30 cellular contexts compared by ENCODE assay signal in the genomic region with DNA sequence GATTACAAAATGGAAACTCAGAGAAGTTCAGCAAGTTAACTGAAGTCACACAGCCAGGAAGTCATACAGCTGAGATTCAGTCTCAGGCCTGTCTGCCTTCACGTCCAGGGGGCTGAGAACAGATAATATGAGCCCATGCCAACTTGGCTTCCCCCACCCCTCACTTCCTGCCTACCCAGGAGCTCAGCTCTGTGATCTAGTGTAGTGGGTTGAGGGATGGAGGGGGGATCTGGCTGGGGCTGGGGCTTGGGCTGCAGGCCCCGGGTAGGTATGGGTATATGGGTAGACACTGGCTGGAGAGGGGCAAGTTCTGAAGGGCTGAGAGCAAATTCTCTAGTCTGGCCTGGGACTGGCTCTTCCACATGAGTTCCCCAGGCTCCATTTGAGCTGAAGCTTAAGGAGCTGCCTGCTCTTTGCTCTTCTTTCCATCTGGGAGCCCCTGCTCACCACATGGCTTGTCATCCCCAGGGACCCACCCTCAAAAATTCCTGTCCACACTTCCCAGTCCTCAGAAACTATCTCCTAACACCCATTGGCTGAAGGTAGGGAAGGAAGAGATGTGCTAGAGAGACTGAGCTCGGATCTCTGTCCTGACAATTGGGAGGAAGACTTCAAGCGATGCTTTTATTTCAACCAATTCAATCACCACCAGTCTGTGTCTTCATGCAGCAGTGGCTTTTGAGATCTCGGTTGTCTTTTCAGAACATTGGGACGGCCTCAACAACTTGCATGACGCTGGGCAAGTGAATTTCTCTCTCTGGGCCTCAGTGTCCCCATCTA. TPM values are rescaled to one million over a fixed set of nuclear protein-coding genes. Genes with fewer than 3 reads are reported as not detected.
DNase-seq lines count a peak whose midpoint lies in the region; ATAC-seq, FAIRE-seq and TF ChIP-seq lines count a peak whose summit lies in the region.
"Had no signal": no experiment of that assay in that cellular context is flagged by ENCODE, and none has a peak within 500 bp of the region (broad histone marks: within the 10 kb centered on the region; RNA-seq: fewer than 3 reads in every experiment).

No MANE protein-coding gene starts in this region.

- no peak for TF ChIP-seq RAD21 in HepG2 (CRISPR knock-in tag; IDR thresholded peaks at IDR 0.05)

- FAIRE-seq in HepG2 (lab: Jason Lieb, UNC): no peak
- FAIRE-seq: A549, GM12892 had no signal

- no peak overlapping the region for H2AFZ ChIP-seq in HepG2 (ENCODE audit: low read length)
- H2AFZ ChIP-seq: GM23248 had no signal

- POLR2A ChIA-PET in HepG2 (lab: Yijun Ruan, JAX): no interaction called here

- no peak for TF ChIP-seq EP300 in HepG2 (IDR thresholded peaks at IDR 0.05; ENCODE audit: low read depth in 2 of 2, low read length in 2 of 2)
- no peak for TF ChIP-seq EP300 in HepG2 (CRISPR knock-in tag; IDR thresholded peaks at IDR 0.05; ENCODE audit: borderline replicate concordance)

- no peak overlapping the region for H3K4me2 ChIP-seq in HepG2 (ENCODE audit: low read depth, low read length)
- H3K4me2 ChIP-seq: A549 had no signal

- CTCF ChIA-PET in HepG2 (lab: Yijun Ruan, JAX; ENCODE audit: low intra/inter-chr PET ratio, low total read pairs): no interaction called here

- H4K20me1 ChIP-seq in HepG2 (ENCODE audit: insufficient read depth, low read length): no peaks in the 10 kb centered on the region; the same call in 1 of the 2 replicates

- H3K79me2 ChIP-seq in HepG2 (ENCODE audit: insufficient read depth, low read length): no peaks in the 10 kb centered on the region

- H3K4me3 ChIP-seq in coronary artery (no peak overlapping the region), HepG2 (replicated peaks in 1 of 3; ENCODE audit: insufficient read depth in 1 of 3, low read depth in 2 of 3, low read length in 3 of 3) (no peak overlapping the region), upper lobe of right lung (no peak overlapping the region)
- H3K4me3 ChIP-seq: A549, GM23248, SJCRH30, thoracic aorta had no signal

- peak; percentile 32 for DNase-seq in activated CD8-positive, alpha-beta memory T cell treated with anti-CD3 and anti-CD28 coated beads for 24 hours
- DNase-seq in activated CD8-positive, alpha-beta memory T cell treated with anti-CD3 and anti-CD28 coated beads, Interleukin-2, amount 50 U/mL, for 4 hours: no peak
- DNase-seq in coronary artery (ENCODE audit: low spot score) (peak; percentile 43), HepG2 (ENCODE audit: low spot score) (no peak), upper lobe of right lung (peak; percentile 20), activated T-cell treated with anti-CD3 and anti-CD28 coated beads for 4 hours (no peak), iPS-NIHi7 (ENCODE audit: extremely low spot score) (no peak)
- DNase-seq: activated CD4-positive, alpha-beta T cell treated with anti-CD3 and anti-CD28 coated beads, Interleukin-2, amount 50 U/mL, for 48 hours; activated gamma-delta T cell treated with Interleukin-2 at 50 U/mL for 16 hours; activated naive CD8-positive, alpha-beta T cell treated with anti-CD3 and anti-CD28 coated beads, Interleukin-2, amount 50 U/mL, for 24 hours; activated T-cell treated with anti-CD3 and anti-CD28 coated beads, Interleukin-2, amount 50 U/mL, for 1 hour; AML-193; CD4-positive, alpha-beta memory T cell; effector CD4-positive, alpha-beta T cell; EL; erythroblast; GM23248; left cardiac atrium; NCI-H1105 treated with DMSO at 0.1 percent for 48 hours; NCI-H2029; NCI-H446; NCI-H774; SJCRH30; stimulated activated naive CD4-positive, alpha-beta T cell had no signal

- TF ChIP-seq CTCF in coronary artery (IDR thresholded peaks at IDR 0.05): no peak
- no peak for TF ChIP-seq CTCF in HepG2 (CRISPR knock-in tag; IDR thresholded peaks at IDR 0.05)
- TF ChIP-seq CTCF in upper lobe of right lung (IDR thresholded peaks at IDR 0.05): no peak

- in situ Hi-C loops in HepG2 (cut with HindIII; ENCODE audit: extremely low pct_ligation_motif_present, low pct_unique_long_range_greater_than_20kb): no loop called here

- peaks cover 10% of the 10 kb centered on the region; the same call in 1 of the 2 replicates for H3K4me1 ChIP-seq in HepG2 (ENCODE audit: insufficient read depth, low read length)
- H3K4me1 ChIP-seq in upper lobe of right lung: peaks cover 5% of the 10 kb centered on the region
- H3K4me1 ChIP-seq: SJCRH30 had no signal

- H3K27ac ChIP-seq in coronary artery (no peak overlapping the region), HepG2 (ENCODE audit: extremely low read length, insufficient read depth, low read length) (no peak overlapping the region), upper lobe of right lung (no peak overlapping the region)
- H3K27ac ChIP-seq: A549, GM23248, neutrophil, SJCRH30, thoracic aorta had no signal

- intact Hi-C loops in HepG2 (cut with micrococcal nuclease; ENCODE audit: unreplicated experiment) (no loop called here), upper lobe of right lung (cut with DNase I) (no loop called here)

- WGBS in HepG2 (ENCODE audit: low lambda C conversion rate): 49% methylated on average over 6 of the region's 7 CpGs

- H3K9me3 ChIP-seq in HepG2 (ENCODE audit: low read length) (no peaks in the 10 kb centered on the region), upper lobe of right lung (no peaks in the 10 kb centered on the region)
- H3K9me3 ChIP-seq: A549, neutrophil, SJCRH30, thoracic aorta had no signal

- BruUV-seq in HepG2 (replicated peaks; lab: Mats Ljungman, UMichigan): no TSS peak

- H3K36me3 ChIP-seq in HepG2 (replicated peaks in 1 of 2; ENCODE audit: control insufficient read depth in 1 of 2, insufficient read depth in 2 of 2, low read length in 2 of 2) (no peaks in the 10 kb centered on the region), upper lobe of right lung (no peaks in the 10 kb centered on the region)
- H3K36me3 ChIP-seq: neutrophil, SJCRH30, thoracic aorta had no signal

- ATAC-seq in HepG2 (no peak), upper lobe of right lung (no peak), GM21529 (IDR thresholded peaks at IDR 0.05; ENCODE audit: unreplicated experiment) (no peak)
- ATAC-seq: A549; activated naive CD8-positive, alpha-beta T cell treated with anti-CD3 and anti-CD28 coated beads, Interleukin-2, amount 50 U/mL, for 24 hours; left cardiac atrium had no signal

- no peak for TF ChIP-seq POLR2A in HepG2 (IDR thresholded peaks at IDR 0.05; ENCODE audit: insufficient read depth in 1 of 2, low read depth in 2 of 2, low read length in 2 of 2)

- no peak overlapping the region for H3K9ac ChIP-seq in HepG2 (ENCODE audit: insufficient read depth, low read depth, low read length)
- H3K9ac ChIP-seq: GM23248 had no signal

- H3K27me3 ChIP-seq in HepG2 (ENCODE audit: control insufficient read depth in 1 of 2, insufficient read depth in 2 of 2, low read length in 2 of 2) (peaks cover 2 to 52% of the 10 kb centered on the region in 2 experiments), upper lobe of right lung (peaks cover 56% of the 10 kb centered on the region)
- H3K27me3 ChIP-seq: SJCRH30 had no signal

TF ChIP-seq in HepG2, 621 proteins besides CTCF, POLR2A, EP300 and RAD21 (continues in another document):
- TF ChIP-seq FOXP4 (CRISPR knock-in tag; IDR thresholded peaks at IDR 0.05): no peak
- TF ChIP-seq KLF9 (CRISPR knock-in tag; IDR thresholded peaks at IDR 0.05; ENCODE audit: low read depth): no peak

RNA-seq across cellular contexts. Expression of gene RASGRF1, which starts 2.0 kb away (rescaled TPM):
- total RNA-seq in HepG2 (2016; rRNA removed; fragmentation: Illumina TruSeq; extraction: Trizol) (0.55 TPM in 2 replicates), upper lobe of right lung (105 TPM)
- total RNA-seq in HepG2 (2016; cell fraction: cytosol; rRNA removed; fragmentation: Illumina TruSeq; extraction: Trizol; ENCODE audit: low read depth): 0.51 and 0.71 TPM in 2 replicates
- total RNA-seq in HepG2 (2016; cell fraction: insoluble cytoplasmic fraction; rRNA removed; fragmentation: Illumina TruSeq; extraction: Trizol): 0.09 and 0.13 TPM in 2 replicates
- 0.24 and 0.40 TPM in 2 replicates for total RNA-seq in HepG2 (2016; cell fraction: membrane; rRNA removed; fragmentation: Illumina TruSeq; extraction: Trizol)
- total RNA-seq in HepG2 (2016; cell fraction: nucleus; rRNA removed; fragmentation: Illumina TruSeq; extraction: Trizol): 0.34 and 0.78 TPM in 2 replicates
- 1.2 and 3.0 TPM in 2 replicates for polyA plus RNA-seq in HepG2 (2011; rRNA removed)
- polyA plus RNA-seq in HepG2 (2011; cell fraction: cytosol; rRNA removed): 1.0 TPM in 2 replicates
- 2.5 and 3.4 TPM in 2 replicates for polyA plus RNA-seq in HepG2 (2011; cell fraction: nucleus; rRNA removed)
- 0.91 and 1.3 TPM in 2 replicates for polyA plus RNA-seq in HepG2 (2012)
- 0.15 and 0.17 TPM in 2 replicates for polyA plus RNA-seq in HepG2 (2016; cell fraction: cytosol; fragmentation: Illumina TruSeq; extraction: Trizol; ENCODE audit: low read depth)
- polyA plus RNA-seq in HepG2 (2016; cell fraction: insoluble cytoplasmic fraction; fragmentation: Illumina TruSeq; extraction: Trizol; ENCODE audit: low read depth): 0.09 and 0.22 TPM in 2 replicates
- 0.37 and 0.96 TPM in 2 replicates for polyA plus RNA-seq in HepG2 (2016; cell fraction: membrane; fragmentation: Illumina TruSeq; extraction: Trizol; ENCODE audit: low read depth)
- polyA plus RNA-seq in HepG2 (2016; cell fraction: nucleus; fragmentation: Illumina TruSeq; extraction: Trizol; ENCODE audit: insufficient read depth, low read depth): 0.15 TPM in 1 of 2 replicates, not detected in the other
- polyA minus RNA-seq in HepG2 (2011; rRNA and poly(A)+ RNA removed; ENCODE audit: low replicate concordance): 0.09 and 0.70 TPM in 2 replicates
- polyA minus RNA-seq in HepG2 (2011; cell fraction: cytosol; rRNA and poly(A)+ RNA removed): 0.69 and 1.2 TPM in 2 replicates
- polyA minus RNA-seq in HepG2 (2011; cell fraction: nucleus; rRNA and poly(A)+ RNA removed): 3.7 and 5.4 TPM in 2 replicates
- total RNA-seq: CD4-positive, alpha-beta memory T cell; GM23248; left cardiac atrium; pulmonary artery endothelial cell; thoracic aorta had no signal
- polyA plus RNA-seq: CD4-positive, alpha-beta memory T cell; GM23248 had no signal

Comparison
In these comparisons a context has a peak if more than half of its experiments do, and no peak if none do; other contexts are left out.
1. DNase-seq: peak in activated CD8-positive, alpha-beta memory T cell treated with anti-CD3 and anti-CD28 coated beads for 24 hours (single experiment), coronary artery (single experiment) and upper lobe of right lung (single experiment); none in activated CD8-positive, alpha-beta memory T cell treated with anti-CD3 and anti-CD28 coated beads, Interleukin-2, amount 50 U/mL, for 4 hours (single experiment), HepG2 (single experiment), activated T-cell treated with anti-CD3 and anti-CD28 coated beads for 4 hours (single experiment) and iPS-NIHi7 (single experiment).
2. RNA of gene RASGRF1, which starts 2.0 kb away (total RNA-seq): 105 TPM in upper lobe of right lung (single experiment); 0.09 to 0.78 TPM in HepG2; every median in the first group is over 10 times any median in the second.